8 cellular contexts compared by ENCODE assay signal in the genomic region with DNA sequence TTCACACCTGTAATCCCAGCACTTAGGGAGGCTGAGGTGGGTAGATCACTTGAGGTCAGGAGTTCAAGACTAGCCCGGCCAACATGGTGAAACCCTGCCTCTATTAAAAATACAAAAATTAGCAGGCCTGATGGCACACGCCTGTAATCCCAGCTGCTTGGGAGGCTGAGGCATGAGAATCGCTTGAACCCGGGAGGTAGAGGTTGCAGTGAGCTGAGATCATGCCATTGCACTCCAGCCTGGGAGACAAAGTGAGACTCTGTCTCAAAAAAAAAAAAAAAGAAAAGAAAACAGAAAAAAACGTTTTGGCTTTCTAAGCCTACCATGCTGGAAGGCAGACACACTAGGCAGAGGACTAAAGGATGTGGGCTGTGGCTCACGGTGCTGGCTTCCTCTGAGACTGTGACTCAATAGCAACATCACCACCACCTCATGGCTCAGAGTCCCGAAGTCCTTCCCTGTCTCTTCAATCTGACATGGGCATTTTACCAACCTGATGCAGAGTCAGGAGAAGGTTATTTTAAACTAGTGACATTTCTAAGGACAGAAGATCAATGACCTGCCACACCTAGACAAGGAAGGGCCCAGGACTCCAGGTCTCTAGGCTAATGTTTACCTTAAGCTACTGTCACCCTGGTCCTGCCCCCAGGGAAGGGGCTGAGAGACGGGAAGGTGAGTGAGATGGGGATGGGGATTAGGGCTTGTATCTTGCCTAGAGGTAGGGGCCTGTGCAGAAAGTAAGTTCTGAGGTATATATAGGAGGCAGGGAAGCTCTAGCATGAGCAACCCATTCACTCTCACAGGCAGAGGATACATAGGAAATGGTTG. TPM values are rescaled to one million over a fixed set of nuclear protein-coding genes. Genes with fewer than 3 reads are reported as not detected.
DNase-seq lines count a peak whose midpoint lies in the region; ATAC-seq and TF ChIP-seq lines count a peak whose summit lies in the region.

No MANE protein-coding gene starts in this region.

- H3K4me1 ChIP-seq in heart right ventricle, result peaks cover 0 to 49% (median 23%) of the 10 kb centered on the region in 9 donors

- H3K27ac Mint-ChIP-seq in activated T-cell treated with anti-CD3 and anti-CD28 coated beads, Interleukin-2, amount 50 U/mL, for 24 hours, result peak overlapping the region; percentile 91

- no peaks in the 10 kb centered on the region for H3K27me3 Mint-ChIP-seq in activated T-cell treated with anti-CD3 and anti-CD28 coated beads, Interleukin-2, amount 50 U/mL, for 24 hours

- 59% methylated on average over 8 of the region's 8 CpGs for whole genome bisulfite sequencing in heart right ventricle, 2 donors

- TF ChIP-seq CTCF in AG10803 (conservative IDR thresholded peaks at IDR 0.05; ENCODE audit: low read length) (no peak), heart right ventricle (IDR thresholded peaks at IDR 0.05) (no peak)

- H3K9me3 Mint-ChIP-seq in activated T-cell treated with anti-CD3 and anti-CD28 coated beads, Interleukin-2, amount 50 U/mL, for 24 hours, result no peaks in the 10 kb centered on the region

- H3K9me3 ChIP-seq in MG63, result no peaks in the 10 kb centered on the region
- no peaks in the 10 kb centered on the region for H3K9me3 ChIP-seq in heart right ventricle

- H3K4me3 ChIP-seq in AG10803 (ENCODE audit: low read length), result no peak overlapping the region
- no peak overlapping the region for H3K4me3 ChIP-seq in MG63
- H3K4me3 ChIP-seq in heart right ventricle, result peak overlapping the region in 4 of 10 donors; percentile 11 to 68 (median 61)

- H3K27me3 ChIP-seq in MG63, result no peaks in the 10 kb centered on the region
- H3K27me3 ChIP-seq in heart right ventricle, result no peaks in the 10 kb centered on the region

- ATAC-seq in GM21447 (IDR thresholded peaks at IDR 0.05; ENCODE audit: unreplicated experiment), result peak; percentile 71
- peak; percentile 33 to 74 (median 55) for ATAC-seq in heart right ventricle

- H3K4me1 Mint-ChIP-seq in activated T-cell treated with anti-CD3 and anti-CD28 coated beads, Interleukin-2, amount 50 U/mL, for 24 hours (ENCODE audit: low read depth), result peaks cover 73% of the 10 kb centered on the region

- no peaks in the 10 kb centered on the region for H3K36me3 Mint-ChIP-seq in activated T-cell treated with anti-CD3 and anti-CD28 coated beads, Interleukin-2, amount 50 U/mL, for 24 hours (ENCODE audit: low read depth)

- no peaks in the 10 kb centered on the region for H3K36me3 ChIP-seq in MG63
- H3K36me3 ChIP-seq in heart right ventricle, result peaks cover 0 to 39% (median 0%) of the 10 kb centered on the region in 9 donors

- peak overlapping the region in 9 of 10 donors; percentile 31 to 96 (median 87) for H3K27ac ChIP-seq in heart right ventricle

- peak overlapping the region; percentile 38 for H3K4me3 Mint-ChIP-seq in activated T-cell treated with anti-CD3 and anti-CD28 coated beads, Interleukin-2, amount 50 U/mL, for 24 hours

- peak; percentile 82 for DNase-seq in AG10803 (ENCODE audit: low read depth)
- peak; percentile 90 for DNase-seq in MG63
- DNase-seq in activated T-cell treated with anti-CD3 and anti-CD28 coated beads, Interleukin-2, amount 50 U/mL, for 24 hours, result peak; percentile 74
- no peak for DNase-seq in heart right ventricle
- peak; percentile 54 for DNase-seq in stimulated activated CD8-positive, alpha-beta memory T cell treated with anti-CD3 and anti-CD28 coated beads, Interleukin-15, amount 100 ng/mL, for 1 hour (ENCODE audit: low read depth)
- no peak for DNase-seq in NCI-H1694 treated with DMSO at 0.1 percent for 48 hours (lab: John Stamatoyannopoulos, UW)
- DNase-seq in NCI-H1930 (lab: John Stamatoyannopoulos, UW), result no peak

- intact Hi-C loops in heart right ventricle (cut with DNase I), result no loop called here

RNA-seq across cellular contexts. Expression of gene ECSCR, which starts 3.7 kb away (rescaled TPM):
- total RNA-seq in MG63 (2014; rRNA removed; shearing (Covaris generic); ENCODE audit: low replicate concordance), result 0.63 and 0.74 TPM in 2 replicates
- total RNA-seq in heart right ventricle, result 10 to 100 TPM; 11.0 to 43.2 (median 17.9) TPM
- polyA plus RNA-seq in heart right ventricle, result 10 to 100 TPM; 24.4 to 64.2 TPM

RNA-seq across cellular contexts. Expression of gene SMIM33, which starts 12.0 kb away (rescaled TPM):
- total RNA-seq in MG63 (2014; rRNA removed; shearing (Covaris generic); ENCODE audit: low replicate concordance), result not detected in 2 replicates
- not detected for total RNA-seq in heart right ventricle
- not detected for polyA plus RNA-seq in heart right ventricle

RNA-seq across cellular contexts. Expression of gene DNAJC18, which starts 19.5 kb away (rescaled TPM):
- not detected in 2 replicates for total RNA-seq in MG63 (2014; rRNA removed; shearing (Covaris generic); ENCODE audit: low replicate concordance)
- 10 to 100 TPM in 9 of 10 donors, 1 to 10 TPM in 1; 9.5 to 21.1 (median 14.1) TPM for total RNA-seq in heart right ventricle
- 10 to 100 TPM in 1 of 2 donors, 1 to 10 TPM in 1; 3.4 to 12.7 TPM for polyA plus RNA-seq in heart right ventricle

RNA-seq across cellular contexts. Expression of gene STING1, which starts 23.8 kb away (rescaled TPM):
- 45.6 and 54.5 TPM in 2 replicates for total RNA-seq in MG63 (2014; rRNA removed; shearing (Covaris generic); ENCODE audit: low replicate concordance)
- total RNA-seq in heart right ventricle, result 100 to 1,000 TPM in 1 of 10 donors, 10 to 100 TPM in 9; 27.2 to 116 (median 55.7) TPM
- polyA plus RNA-seq in heart right ventricle, result 10 to 100 TPM; 19.7 to 39.6 TPM

RNA-seq across cellular contexts. Expression of gene SPATA24, which starts 54.9 kb away (rescaled TPM):
- 1.2 and 9.7 TPM in 2 replicates for total RNA-seq in MG63 (2014; rRNA removed; shearing (Covaris generic); ENCODE audit: low replicate concordance)
- 10 to 100 TPM; 11.8 to 24.8 (median 16.5) TPM for total RNA-seq in heart right ventricle
- polyA plus RNA-seq in heart right ventricle, result 10 to 100 TPM; 14.8 to 37.5 TPM

Comparison
In these comparisons a context has a peak if more than half of its experiments do, and no peak if none do; other contexts are left out.
1. DNase-seq: peak in AG10803 (single experiment), MG63 (single experiment), activated T-cell treated with anti-CD3 and anti-CD28 coated beads, Interleukin-2, amount 50 U/mL, for 24 hours (single experiment) and stimulated activated CD8-positive, alpha-beta memory T cell treated with anti-CD3 and anti-CD28 coated beads, Interleukin-15, amount 100 ng/mL, for 1 hour (single experiment); none in heart right ventricle (0 of 2), NCI-H1694 treated with DMSO at 0.1 percent for 48 hours (single experiment) and NCI-H1930 (0 of 2).
2. RNA of gene DNAJC18, which starts 19.5 kb away (total RNA-seq): 9.5 to 21.1 TPM in heart right ventricle; not detected in MG63; every median in the first group is over 10 times any median in the second.